In genomic region chr15:99324082-99324620, GRCh38 we compare ENCODE assay signal across 8 cellular contexts.
A peak's percentile ranks its signal among the peaks of the same experiment; 100 is the strongest.
DNase-seq lines count a peak whose midpoint lies in the region; ATAC-seq, FAIRE-seq and TF ChIP-seq lines count a peak whose summit lies in the region.

No MANE protein-coding gene starts in this region.

- POLR2A ChIA-PET in GM12878 (lab: Charles Lee) = no interaction called here

- no peak overlapping the region for H3K27ac ChIP-seq in GM12878 (ENCODE audit: control insufficient read depth, insufficient read depth)
- peak overlapping the region; percentile 78 for H3K27ac ChIP-seq in psoas muscle

- H3K4me2 ChIP-seq in GM12878 (ENCODE audit: control insufficient read depth, insufficient read depth) = no peak overlapping the region; the same call in 1 of the 2 replicates

- WGBS in GM12878 (ENCODE audit: insufficient coverage, insufficient replicate concordance, low lambda C conversion rate, missing lambda C conversion rate) = 9% methylated on average over 9 of the region's 9 CpGs
- WGBS in psoas muscle, 3 donors = 15 to 16% (median 16%) methylated on average over 9 of the region's 9 CpGs

- H4K20me1 ChIP-seq in GM12878 (ENCODE audit: control insufficient read depth, insufficient read depth) = no peaks in the 10 kb centered on the region

- TF ChIP-seq CTCF in GM12878 (IDR thresholded peaks at IDR 0.05 in 2 of 3, conservative IDR thresholded peaks at IDR 0.05 in 1 of 3; ENCODE audit: control insufficient read depth in 2 of 3, extremely low read depth in 1 of 3, insufficient read depth in 1 of 3, low read depth in 3 of 3, low read length in 3 of 3) = no peak
- no peak for TF ChIP-seq CTCF in psoas muscle (IDR thresholded peaks at IDR 0.05)
- no peak for TF ChIP-seq CTCF in glutamatergic neuron (IDR thresholded peaks at IDR 0.05; ENCODE audit: partially characterized antibody, unreplicated experiment)

- H3K27ac Mint-ChIP-seq in glutamatergic neuron (ENCODE audit: unreplicated experiment) = no peak overlapping the region

- TF ChIP-seq RAD21 in GM12878 (IDR thresholded peaks at IDR 0.05; ENCODE audit: insufficient read depth, low read depth, low read length) = no peak

- TF ChIP-seq EP300 in GM12878 (IDR thresholded peaks at IDR 0.05; ENCODE audit: borderline replicate concordance in 1 of 2, control insufficient read depth in 1 of 2, low read depth in 2 of 2, low read length in 2 of 2) = no peak

- peaks cover 11% of the 10 kb centered on the region for H3K36me3 Mint-ChIP-seq in glutamatergic neuron (ENCODE audit: unreplicated experiment)

- BruUV-seq in GM12878 (replicated peaks; lab: Mats Ljungman, UMichigan) = no TSS peak

- no peak overlapping the region for H3K4me3 Mint-ChIP-seq in glutamatergic neuron (ENCODE audit: unreplicated experiment)

- H3K27me3 ChIP-seq in GM12878 (replicated peaks in 1 of 2; ENCODE audit: control insufficient read depth in 2 of 2, insufficient read depth in 2 of 2, low read length in 1 of 2) = no peaks in the 10 kb centered on the region
- H3K27me3 ChIP-seq in psoas muscle (ENCODE audit: insufficient read depth in 3 of 3, low read length in 2 of 3) = no peaks in the 10 kb centered on the region

- ATAC-seq in GM18909 (IDR thresholded peaks at IDR 0.05; ENCODE audit: poor library complexity, unreplicated experiment) = peak; percentile 75
- ATAC-seq in HG03378 (IDR thresholded peaks at IDR 0.05; ENCODE audit: unreplicated experiment) = peak; percentile 87
- ATAC-seq in GM12878 = peak; percentile 76
- ATAC-seq in psoas muscle = peak; percentile 87 to 96 (median 92)

- H3K9me3 ChIP-seq in GM12878 (replicated peaks; ENCODE audit: control insufficient read depth, insufficient read depth, low read length) (peaks cover 2% of the 10 kb centered on the region; the same call in 2 of the 3 replicates), psoas muscle (no peaks in the 10 kb centered on the region)

- H3K4me1 ChIP-seq in GM12878 (ENCODE audit: control insufficient read depth, insufficient read depth, low read length) = no peaks in the 10 kb centered on the region; the same call in 1 of the 2 replicates
- peaks cover 62% of the 10 kb centered on the region for H3K4me1 ChIP-seq in psoas muscle

- peak; percentile 75 for DNase-seq in A172 (ENCODE audit: low spot score)
- DNase-seq in GM12878 (ENCODE audit: low read depth, low spot score) = peak; percentile 62
- peak in 1 of 2 donors; percentile 23 for DNase-seq in psoas muscle
- no peak for DNase-seq in NCI-H748 (lab: John Stamatoyannopoulos, UW; ENCODE audit: unreplicated experiment)
- DNase-seq in glutamatergic neuron = no peak
- DNase-seq in NCI-H446 (lab: John Stamatoyannopoulos, UW) = no peak

- intact Hi-C loops in GM12878 (cut with micrococcal nuclease; ENCODE audit: unreplicated experiment) (no loop called here), psoas muscle (cut with DNase I) (no loop called here)

- peaks cover 1% of the 10 kb centered on the region for H3K27me3 Mint-ChIP-seq in glutamatergic neuron (ENCODE audit: unreplicated experiment)

- no peaks in the 10 kb centered on the region for H3K79me2 ChIP-seq in GM12878 (ENCODE audit: control insufficient read depth, insufficient read depth, low read length)

- no peak overlapping the region for H2AFZ ChIP-seq in GM12878 (ENCODE audit: control insufficient read depth, low read depth, low read length)

- H3K4me3 ChIP-seq in GM12878 (no peak overlapping the region), psoas muscle (peak overlapping the region; percentile 12)

- H3K36me3 ChIP-seq in GM12878 (ENCODE audit: control insufficient read depth in 2 of 2, insufficient read depth in 2 of 2, low read length in 1 of 2) (no peaks in the 10 kb centered on the region), psoas muscle (ENCODE audit: insufficient read depth in 1 of 2, low read depth in 1 of 2) (no peaks in the 10 kb centered on the region)

- SMC1A ChIA-PET in GM12878 (lab: Charles Lee; ENCODE audit: uncharacterized antibody, unreplicated experiment) = interaction anchor here (0.7 to 1.8 kb wide), 5 partner anchors 9 to 432 kb away, joined by 3 to 5 read pairs (median 3); no protein-coding TSS in a partner anchor

- H3K9ac ChIP-seq in GM12878 (ENCODE audit: control insufficient read depth, insufficient read depth, low read length) = no peak overlapping the region

- in situ Hi-C loops in GM12878 (cut with MboI) = no loop called here

- FAIRE-seq in GM12878 (lab: Jason Lieb, UNC) = no peak

- RAD21 ChIA-PET in GM12878 (lab: Charles Lee; ENCODE audit: unreplicated experiment) = interaction anchor here (1.0 kb wide), 1 partner anchor 178 kb away, joined by 3 read pairs; no protein-coding TSS in a partner anchor

- TF ChIP-seq POLR2A in GM12878 (IDR thresholded peaks at IDR 0.05; ENCODE audit: low read depth, low read length) = no peak

- CTCF ChIA-PET in GM12878 (lab: Yijun Ruan, JAX) = interaction anchor here (0.8 to 2.6 kb wide), 6 partner anchors 10 to 380 kb away, joined by 3 to 7 read pairs (median 5); no protein-coding TSS in a partner anchor

- peaks cover 4% of the 10 kb centered on the region for H3K9me3 Mint-ChIP-seq in glutamatergic neuron (ENCODE audit: unreplicated experiment)

- H3K4me1 Mint-ChIP-seq in glutamatergic neuron (ENCODE audit: low read depth, unreplicated experiment) = peaks cover 3% of the 10 kb centered on the region

TF ChIP-seq in GM12878, 131 proteins besides CTCF, POLR2A, EP300 and RAD21 (continues in another document):
- TF ChIP-seq RFX5 (IDR thresholded peaks at IDR 0.05; ENCODE audit: low read depth, low read length) = no peak
- no peak for TF ChIP-seq BHLHE40 (IDR thresholded peaks at IDR 0.05; ENCODE audit: borderline replicate concordance in 1 of 2, low read depth in 2 of 2, low read length in 1 of 2)
- no peak for TF ChIP-seq ZNF217 (IDR thresholded peaks at IDR 0.05)
- TF ChIP-seq TCF7 (IDR thresholded peaks at IDR 0.05; ENCODE audit: borderline replicate concordance) = no peak
- no peak for TF ChIP-seq PAX8 (IDR thresholded peaks at IDR 0.05)
- no peak for TF ChIP-seq ZNF622 (IDR thresholded peaks at IDR 0.05)
- no peak for TF ChIP-seq CUX1 (IDR thresholded peaks at IDR 0.05; ENCODE audit: insufficient replicate concordance, low read depth, low read length)
- TF ChIP-seq ETV6 (conservative IDR thresholded peaks at IDR 0.05 in 1 of 2, IDR thresholded peaks at IDR 0.05 in 1 of 2; ENCODE audit: borderline replicate concordance in 1 of 2, low read depth in 1 of 2) = peak in 1 of 2 experiments; percentile 35; a peak in 1 of 4 replicates
- TF ChIP-seq CHD4 (IDR thresholded peaks at IDR 0.05) = no peak
- TF ChIP-seq ZBED1 (IDR thresholded peaks at IDR 0.05; ENCODE audit: borderline replicate concordance) = no peak
- TF ChIP-seq KLF5 (IDR thresholded peaks at IDR 0.05; ENCODE audit: partially characterized antibody) = no peak
- no peak for TF ChIP-seq IRF3 (IDR thresholded peaks at IDR 0.05)
- TF ChIP-seq CBFB (IDR thresholded peaks at IDR 0.05; ENCODE audit: low read depth) = no peak

Comparison
In these comparisons a context has a peak if more than half of its experiments do, and no peak if none do; other contexts are left out.
1. DNase-seq: peak in A172 (single experiment) and GM12878 (single experiment); none in NCI-H748 (single experiment), glutamatergic neuron (single experiment) and NCI-H446 (0 of 2).
2. Peak in every context shown above with its lines, with median percentiles within 50 percentile points of each other: ATAC-seq.